In genomic region chr10:89861584-89862287, GRCh38 we compare ENCODE assay signal across 8 cellular contexts.
DNase-seq lines count a peak whose midpoint lies in the region; ATAC-seq and TF ChIP-seq lines count a peak whose summit lies in the region.

No MANE protein-coding gene starts in this region.

- DNase-seq in CD8-positive, alpha-beta memory T cell: no peak
- DNase-seq in WERI-Rb-1 (peak; percentile 52), lower lobe of right lung (no peak), right cardiac atrium (no peak), sigmoid colon (no peak)

- POLR2A ChIA-PET in CD8-positive, alpha-beta memory T cell (lab: Charles Lee): no interaction called here
- POLR2A ChIA-PET in HEK293 (lab: Yijun Ruan, JAX): interaction anchor here (0.5 kb wide), 1 partner anchor 154 kb away, joined by 3 read pairs; no protein-coding TSS in a partner anchor

- H3K36me3 ChIP-seq in CD8-positive, alpha-beta memory T cell (ENCODE audit: insufficient read depth, low read length): no peaks in the 10 kb centered on the region
- H3K36me3 ChIP-seq in HEK293 (ENCODE audit: control insufficient read depth in 2 of 2, insufficient read depth in 1 of 2, low read length in 2 of 2) (no peaks in the 10 kb centered on the region), WERI-Rb-1 (no peaks in the 10 kb centered on the region), lower lobe of right lung (no peaks in the 10 kb centered on the region), sigmoid colon (no peaks in the 10 kb centered on the region)

- intact Hi-C loops in lower lobe of right lung (cut with DNase I) (no loop called here), right cardiac atrium (cut with DNase I) (no loop called here), sigmoid colon (cut with DNase I) (no loop called here)

- TF ChIP-seq EP300 in sigmoid colon (IDR thresholded peaks at IDR 0.05): no peak

- H3K27ac ChIP-seq in CD8-positive, alpha-beta memory T cell (ENCODE audit: low read depth, low read length): no peak overlapping the region
- H3K27ac ChIP-seq in HEK293 (ENCODE audit: extremely low read depth, low read depth, low read length) (peak overlapping the region; percentile 61), WERI-Rb-1 (no peak overlapping the region), lower lobe of right lung (no peak overlapping the region), right cardiac atrium (ENCODE audit: low read length) (no peak overlapping the region), sigmoid colon (no peak overlapping the region)

- peak overlapping the region in 5 of 7 donors; percentile 22 to 89 (median 62) for H3K4me3 Mint-ChIP-seq in CD8-positive, alpha-beta memory T cell

- TF ChIP-seq POLR2A in sigmoid colon (IDR thresholded peaks at IDR 0.05): no peak

- H3K9me3 ChIP-seq in CD8-positive, alpha-beta memory T cell (ENCODE audit: low read length): no peaks in the 10 kb centered on the region
- no peaks in the 10 kb centered on the region for H3K9me3 ChIP-seq in HEK293 (ENCODE audit: control insufficient read depth, insufficient read depth, low read depth, low read length)
- no peaks in the 10 kb centered on the region for H3K9me3 ChIP-seq in WERI-Rb-1 (ENCODE audit: severe bottlenecking)
- no peaks in the 10 kb centered on the region for H3K9me3 ChIP-seq in lower lobe of right lung
- H3K9me3 ChIP-seq in right cardiac atrium (ENCODE audit: control insufficient read depth, low read length): no peaks in the 10 kb centered on the region
- no peaks in the 10 kb centered on the region for H3K9me3 ChIP-seq in sigmoid colon

- peaks cover 14 to 23% (median 15%) of the 10 kb centered on the region in 3 donors for H3K4me1 Mint-ChIP-seq in CD8-positive, alpha-beta memory T cell

- H3K9me3 Mint-ChIP-seq in CD8-positive, alpha-beta memory T cell: no peaks in the 10 kb centered on the region

- peaks cover 0 to 4% (median 0%) of the 10 kb centered on the region in 3 donors for H3K36me3 Mint-ChIP-seq in CD8-positive, alpha-beta memory T cell

- peak overlapping the region in 7 of 8 donors; percentile 0 to 92 (median 73) for H3K27ac Mint-ChIP-seq in CD8-positive, alpha-beta memory T cell

- CTCF ChIA-PET in CD8-positive, alpha-beta memory T cell (lab: Charles Lee): no interaction called here
- CTCF ChIA-PET in HEK293 (lab: Yijun Ruan, JAX): interaction anchor here (0.6 to 1.1 kb wide), 3 partner anchors 11 to 445 kb away, joined by 4 to 5 read pairs (median 4); no protein-coding TSS in a partner anchor

- H3K4me1 ChIP-seq in CD8-positive, alpha-beta memory T cell (ENCODE audit: insufficient read depth, low read length): peaks cover 6% of the 10 kb centered on the region
- H3K4me1 ChIP-seq in HEK293 (ENCODE audit: control insufficient read depth, insufficient read depth, low read length): peaks cover 11% of the 10 kb centered on the region
- no peaks in the 10 kb centered on the region for H3K4me1 ChIP-seq in lower lobe of right lung
- no peaks in the 10 kb centered on the region for H3K4me1 ChIP-seq in right cardiac atrium (ENCODE audit: control insufficient read depth, insufficient read depth, low read length)
- H3K4me1 ChIP-seq in sigmoid colon: peaks cover 0 to 8% (median 6%) of the 10 kb centered on the region in 4 donors

- no peak overlapping the region for H3K4me3 ChIP-seq in CD8-positive, alpha-beta memory T cell (ENCODE audit: low read length)
- H3K4me3 ChIP-seq in HEK293 (ENCODE audit: low read depth, low read length): no peak overlapping the region
- H3K4me3 ChIP-seq in WERI-Rb-1 (ENCODE audit: low read depth, low read length): no peak overlapping the region
- H3K4me3 ChIP-seq in lower lobe of right lung: no peak overlapping the region
- H3K4me3 ChIP-seq in right cardiac atrium (ENCODE audit: low read length): no peak overlapping the region
- H3K4me3 ChIP-seq in sigmoid colon: no peak overlapping the region

- TF ChIP-seq CTCF in HEK293 (tag by site-specific recombination; IDR thresholded peaks at IDR 0.05): no peak
- no peak for TF ChIP-seq CTCF in WERI-Rb-1 (IDR thresholded peaks at IDR 0.05; ENCODE audit: low read depth, low read length)
- TF ChIP-seq CTCF in lower lobe of right lung (IDR thresholded peaks at IDR 0.05): no peak
- no peak for TF ChIP-seq CTCF in sigmoid colon (IDR thresholded peaks at IDR 0.05)

- ATAC-seq in lower lobe of right lung (peak; percentile 51 to 94), right cardiac atrium (no peak), GM19455 (IDR thresholded peaks at IDR 0.05; ENCODE audit: unreplicated experiment) (no peak), HG03520 (IDR thresholded peaks at IDR 0.05; ENCODE audit: unreplicated experiment) (no peak)

- WGBS in right cardiac atrium: 76% methylated on average over 3 of the region's 3 CpGs
- WGBS in sigmoid colon, 2 donors: 59 to 70% methylated on average over 3 of the region's 3 CpGs

- H3K27me3 ChIP-seq in CD8-positive, alpha-beta memory T cell (ENCODE audit: insufficient read depth, low read length, poor library complexity, severe bottlenecking): no peaks in the 10 kb centered on the region
- H3K27me3 ChIP-seq in WERI-Rb-1 (ENCODE audit: insufficient read depth, low read depth, severe bottlenecking): no peaks in the 10 kb centered on the region
- H3K27me3 ChIP-seq in lower lobe of right lung (ENCODE audit: low read depth): no peaks in the 10 kb centered on the region
- H3K27me3 ChIP-seq in right cardiac atrium (ENCODE audit: control insufficient read depth, insufficient read depth): no peaks in the 10 kb centered on the region
- no peaks in the 10 kb centered on the region for H3K27me3 ChIP-seq in sigmoid colon

- no peaks in the 10 kb centered on the region for H3K27me3 Mint-ChIP-seq in CD8-positive, alpha-beta memory T cell

TF ChIP-seq in HEK293, 187 proteins besides CTCF, POLR2A, EP300 and RAD21 (continues in another document):
- no peak for TF ChIP-seq ZNF221 (tag by site-specific recombination; IDR thresholded peaks at IDR 0.05; ENCODE audit: borderline replicate concordance)
- TF ChIP-seq ZNF571 (tag by site-specific recombination; IDR thresholded peaks at IDR 0.05): no peak
- TF ChIP-seq ZBTB20 (tag by site-specific recombination; IDR thresholded peaks at IDR 0.05): no peak
- no peak for TF ChIP-seq MEIS1 (CRISPR knock-in tag; IDR thresholded peaks at IDR 0.05; ENCODE audit: borderline replicate concordance)
- no peak for TF ChIP-seq ZNF514 (tag by site-specific recombination; IDR thresholded peaks at IDR 0.05)
- no peak for TF ChIP-seq YY2 (tag by site-specific recombination; IDR thresholded peaks at IDR 0.05)
- peak; percentile 94 for TF ChIP-seq GLIS1 (tag by site-specific recombination; IDR thresholded peaks at IDR 0.05)
- TF ChIP-seq SALL2 (tag by site-specific recombination; IDR thresholded peaks at IDR 0.05; ENCODE audit: borderline replicate concordance): no peak
- TF ChIP-seq ZNF580 (tag by site-specific recombination; IDR thresholded peaks at IDR 0.05): peak; percentile 27; the same call in 1 of the 2 replicates
- no peak for TF ChIP-seq ZNF626 (tag by site-specific recombination; IDR thresholded peaks at IDR 0.05)
- TF ChIP-seq KLF1 (tag by site-specific recombination; IDR thresholded peaks at IDR 0.05): no peak
- TF ChIP-seq ZNF211 (tag by site-specific recombination; IDR thresholded peaks at IDR 0.05; ENCODE audit: low read depth): no peak
- no peak for TF ChIP-seq ZNF777 (tag by site-specific recombination; IDR thresholded peaks at IDR 0.05; ENCODE audit: borderline replicate concordance)
- TF ChIP-seq ZBTB11 (tag by site-specific recombination; conservative IDR thresholded peaks at IDR 0.05; ENCODE audit: low read depth): no peak
- TF ChIP-seq ATF2 (tag by site-specific recombination; IDR thresholded peaks at IDR 0.05; ENCODE audit: low read depth): no peak
- TF ChIP-seq KLF7 (tag by site-specific recombination; IDR thresholded peaks at IDR 0.05; ENCODE audit: borderline replicate concordance): no peak
- TF ChIP-seq SCRT2 (tag by site-specific recombination; IDR thresholded peaks at IDR 0.05): 0 out of 2 replicates have a peak, but pooled peaks have one; percentile 8
- TF ChIP-seq ZNF426 (tag by site-specific recombination; IDR thresholded peaks at IDR 0.05): no peak

Comparison
In these comparisons a context has a peak if more than half of its experiments do, and no peak if none do; other contexts are left out.
1. ATAC-seq: peak in lower lobe of right lung (2 of 2); none in right cardiac atrium (0 of 2), GM19455 (single experiment) and HG03520 (single experiment).